10 cellular contexts compared by ENCODE assay signal in the genomic region with DNA sequence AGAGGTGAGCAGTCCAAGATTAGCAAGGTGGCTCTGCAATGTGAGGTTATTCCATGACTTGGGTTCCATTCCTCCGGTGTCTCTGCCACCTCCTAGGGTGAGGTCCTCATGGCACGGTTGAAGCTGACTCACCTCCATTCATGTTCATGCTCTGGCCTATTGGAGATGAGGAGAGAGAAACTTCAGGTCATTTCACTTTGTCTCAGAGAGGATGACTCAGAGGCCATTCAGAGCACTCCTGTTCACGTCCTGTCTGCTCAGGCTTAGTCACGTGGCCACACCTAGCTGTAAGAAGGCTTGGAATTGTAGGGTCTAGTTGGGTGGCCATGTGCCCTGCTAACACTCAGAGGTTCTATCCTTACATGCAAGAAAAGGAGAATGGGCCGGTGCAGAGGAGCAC.
DNase-seq lines count a peak whose midpoint lies in the region; ATAC-seq and TF ChIP-seq lines count a peak whose summit lies in the region.
"Had no signal": no experiment of that assay in that cellular context is flagged by ENCODE, and none has a peak within 500 bp of the region (broad histone marks: within the 10 kb centered on the region; RNA-seq: fewer than 3 reads in every experiment).

No MANE protein-coding gene starts in this region.

- no peak for TF ChIP-seq CTCF in foreskin fibroblast (IDR thresholded peaks at IDR 0.05; ENCODE audit: low read depth, low read length)

- DNase-seq in stimulated activated CD4-positive, alpha-beta T cell treated with anti-CD3 and anti-CD28 coated beads, Interleukin-15, amount 100 ng/mL, for 24 hours: peak; percentile 20
- no peak for DNase-seq in stimulated activated CD4-positive, alpha-beta T cell treated with anti-CD3 and anti-CD28 coated beads, Interleukin-4, amount 100 ng/mL, for 24 hours
- DNase-seq in RKO (ENCODE audit: low spot score) (peak; percentile 90), foreskin fibroblast (peak; percentile 71 to 85), NCI-H1092 (lab: John Stamatoyannopoulos, UW) (no peak), NCI-H2227 treated with DMSO at 0.1 percent for 48 hours (lab: John Stamatoyannopoulos, UW) (no peak)
- DNase-seq: DMS153 had no signal

- H3K4me3 ChIP-seq in foreskin fibroblast (ENCODE audit: low read depth in 1 of 2, low read length in 2 of 2): no peak overlapping the region
- H3K4me3 ChIP-seq: thoracic aorta had no signal

- no peak for ATAC-seq in GM18519 (IDR thresholded peaks at IDR 0.05; ENCODE audit: low FRiP score, unreplicated experiment)
- no peak for ATAC-seq in GM21723 (IDR thresholded peaks at IDR 0.05; ENCODE audit: unreplicated experiment)

Comparison
In these comparisons a context has a peak if more than half of its experiments do, and no peak if none do; other contexts are left out.
1. DNase-seq: peak in stimulated activated CD4-positive, alpha-beta T cell treated with anti-CD3 and anti-CD28 coated beads, Interleukin-15, amount 100 ng/mL, for 24 hours (single experiment), RKO (single experiment) and foreskin fibroblast (2 of 2); none in stimulated activated CD4-positive, alpha-beta T cell treated with anti-CD3 and anti-CD28 coated beads, Interleukin-4, amount 100 ng/mL, for 24 hours (single experiment), NCI-H1092 (single experiment) and NCI-H2227 treated with DMSO at 0.1 percent for 48 hours (single experiment).